9 cellular contexts compared by ENCODE assay signal in the genomic region with DNA sequence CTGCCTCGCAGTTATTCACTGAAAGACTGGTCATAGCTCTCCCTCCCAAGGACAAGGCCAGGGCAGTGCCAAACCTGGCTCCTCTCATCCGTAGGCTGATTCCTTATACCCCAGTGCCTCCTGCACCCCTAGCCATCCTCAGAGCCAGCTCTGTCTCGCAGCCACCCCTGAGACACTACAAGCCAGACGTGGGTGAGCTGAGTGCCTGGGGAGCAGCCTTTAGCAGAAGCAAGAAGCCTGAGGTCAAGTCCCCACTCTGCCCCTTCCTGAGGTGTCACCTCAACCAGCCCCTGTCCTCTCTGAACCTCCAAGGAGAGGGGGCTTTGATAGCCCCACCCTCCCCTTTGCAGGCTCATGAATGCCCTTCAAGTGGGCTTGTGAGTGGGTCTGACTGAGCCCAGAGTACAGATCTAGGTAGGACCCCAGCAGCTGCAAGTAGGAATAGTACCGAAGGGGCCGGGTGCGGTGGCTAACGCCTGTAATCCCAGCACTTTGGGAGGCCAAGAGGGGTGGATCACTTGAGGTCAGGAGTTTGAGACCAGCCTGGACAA. TPM values are rescaled to one million over a fixed set of nuclear protein-coding genes. Genes with fewer than 3 reads are reported as not detected.
DNase-seq lines count a peak whose midpoint lies in the region; ATAC-seq and TF ChIP-seq lines count a peak whose summit lies in the region.
"Had no signal": no experiment of that assay in that cellular context is flagged by ENCODE, and none has a peak within 500 bp of the region (broad histone marks: within the 10 kb centered on the region; RNA-seq: fewer than 3 reads in every experiment).

No MANE protein-coding gene starts in this region.

- H3K9ac ChIP-seq in OCI-LY3 (ENCODE audit: low read length) = peak overlapping the region; percentile 88; the same call in 1 of the 2 replicates

- DNase-seq in CD8-positive, alpha-beta memory T cell = no peak
- no peak for DNase-seq in endothelial cell (ENCODE audit: low spot score)
- no peak for DNase-seq in ovary
- no peak for DNase-seq in stimulated activated CD4-positive, alpha-beta T cell treated with anti-CD3 and anti-CD28 coated beads, Interleukin-15, amount 100 ng/mL, for 24 hours
- no peak for DNase-seq in NCI-H2081 treated with DMSO at 0.1 percent for 48 hours (lab: John Stamatoyannopoulos, UW)

- H3K27ac ChIP-seq in CD8-positive, alpha-beta memory T cell (ENCODE audit: low read depth, low read length) = no peak overlapping the region
- no peak overlapping the region for H3K27ac ChIP-seq in OCI-LY3 (ENCODE audit: low read length)
- H3K27ac ChIP-seq in ovary = no peak overlapping the region

- POLR2A ChIA-PET in CD8-positive, alpha-beta memory T cell (lab: Charles Lee) = interaction anchor here (0.8 to 2.2 kb wide), 8 partner anchors 15 to 120 kb away, joined by 3 to 22 read pairs (median 8); partner anchors contain the start of genes AKAP8 and AKAP8L

- H4K20me1 ChIP-seq in OCI-LY3 (ENCODE audit: insufficient read depth, low read length) = peaks cover 11% of the 10 kb centered on the region; the same call in 1 of the 2 replicates

- peaks cover 0 to 22% (median 0%) of the 10 kb centered on the region in 3 donors for H3K36me3 Mint-ChIP-seq in CD8-positive, alpha-beta memory T cell
- H3K36me3 Mint-ChIP-seq in endothelial cell (ENCODE audit: low read depth, unreplicated experiment) = peaks cover 21% of the 10 kb centered on the region

- no peak for TF ChIP-seq CTCF in OCI-LY3 (IDR thresholded peaks at IDR 0.05; ENCODE audit: low read depth, low read length)
- TF ChIP-seq CTCF in endothelial cell (IDR thresholded peaks at IDR 0.05; ENCODE audit: unreplicated experiment) = no peak
- no peak for TF ChIP-seq CTCF in ovary (IDR thresholded peaks at IDR 0.05)

- peaks cover 24% of the 10 kb centered on the region for H3K4me1 ChIP-seq in CD8-positive, alpha-beta memory T cell (ENCODE audit: insufficient read depth, low read length)
- H3K4me1 ChIP-seq in OCI-LY3 (ENCODE audit: low read length) = peaks cover 16% of the 10 kb centered on the region
- H3K4me1 ChIP-seq in ovary (ENCODE audit: insufficient read depth) = peaks cover 13% of the 10 kb centered on the region

- H3K27me3 ChIP-seq in CD8-positive, alpha-beta memory T cell (ENCODE audit: insufficient read depth, low read length, poor library complexity, severe bottlenecking) = no peaks in the 10 kb centered on the region
- H3K27me3 ChIP-seq in OCI-LY3 (ENCODE audit: low read depth, low read length) = no peaks in the 10 kb centered on the region
- H3K27me3 ChIP-seq in ovary = no peaks in the 10 kb centered on the region

- 59 to 64% (median 59%) methylated on average over 8 of the region's 8 CpGs for WGBS in ovary, 3 donors

- no peaks in the 10 kb centered on the region for H3K27me3 Mint-ChIP-seq in CD8-positive, alpha-beta memory T cell
- peaks cover 25% of the 10 kb centered on the region for H3K27me3 Mint-ChIP-seq in endothelial cell (ENCODE audit: unreplicated experiment)

- peaks cover 41% of the 10 kb centered on the region for H3K79me2 ChIP-seq in OCI-LY3 (ENCODE audit: low read length)

- H3K27ac Mint-ChIP-seq in CD8-positive, alpha-beta memory T cell = peak overlapping the region; percentile 83 to 99 (median 95)
- peak overlapping the region; percentile 96 for H3K27ac Mint-ChIP-seq in endothelial cell (ENCODE audit: unreplicated experiment)

- intact Hi-C loops in ovary (cut with DNase I) = loop anchor here in 1 of 4 donors (10.0 kb wide), 1 partner anchor 59 kb away; the partner anchor contains the start of gene AKAP8

- no peaks in the 10 kb centered on the region for H3K9me3 Mint-ChIP-seq in CD8-positive, alpha-beta memory T cell
- H3K9me3 Mint-ChIP-seq in endothelial cell (ENCODE audit: unreplicated experiment) = no peaks in the 10 kb centered on the region

- peak overlapping the region; percentile 94; the same call in 1 of the 2 replicates for H2AFZ ChIP-seq in OCI-LY3 (ENCODE audit: low read depth, low read length)

- no peak for TF ChIP-seq EP300 in ovary (IDR thresholded peaks at IDR 0.05)

- ATAC-seq in GM19397 (IDR thresholded peaks at IDR 0.05; ENCODE audit: unreplicated experiment) (no peak), GM18517 (IDR thresholded peaks at IDR 0.05; ENCODE audit: unreplicated experiment) (no peak)

- peak overlapping the region; percentile 86 for H3K4me3 ChIP-seq in CD8-positive, alpha-beta memory T cell (ENCODE audit: low read length)
- H3K4me3 ChIP-seq in OCI-LY3 (ENCODE audit: low read length) (peak overlapping the region; percentile 83), ovary (peak overlapping the region; percentile 52)

- peaks cover 27 to 30% (median 29%) of the 10 kb centered on the region in 3 donors for H3K4me1 Mint-ChIP-seq in CD8-positive, alpha-beta memory T cell
- peaks cover 26% of the 10 kb centered on the region for H3K4me1 Mint-ChIP-seq in endothelial cell (ENCODE audit: unreplicated experiment)

- no peaks in the 10 kb centered on the region for H3K9me3 ChIP-seq in CD8-positive, alpha-beta memory T cell (ENCODE audit: low read length)
- H3K9me3 ChIP-seq in OCI-LY3 (ENCODE audit: insufficient read depth, low read length) = no peaks in the 10 kb centered on the region
- no peaks in the 10 kb centered on the region for H3K9me3 ChIP-seq in ovary

- CTCF ChIA-PET in CD8-positive, alpha-beta memory T cell (lab: Charles Lee) = interaction anchor here (1.0 to 3.8 kb wide), 6 partner anchors 10 to 123 kb away, joined by 3 to 24 read pairs (median 4); partner anchors contain the start of gene AKAP8L

- peak overlapping the region; percentile 84 for H3K4me2 ChIP-seq in OCI-LY3 (ENCODE audit: low read length)

- TF ChIP-seq POLR2A in ovary (IDR thresholded peaks at IDR 0.05) = no peak

- peak overlapping the region; percentile 88 to 99 (median 95) for H3K4me3 Mint-ChIP-seq in CD8-positive, alpha-beta memory T cell
- H3K4me3 Mint-ChIP-seq in endothelial cell (ENCODE audit: unreplicated experiment) = peak overlapping the region; percentile 99

- H3K36me3 ChIP-seq in CD8-positive, alpha-beta memory T cell (ENCODE audit: insufficient read depth, low read length) = no peaks in the 10 kb centered on the region
- peaks cover 7% of the 10 kb centered on the region for H3K36me3 ChIP-seq in OCI-LY3 (replicated peaks; ENCODE audit: low read depth, low read length)
- H3K36me3 ChIP-seq in ovary = no peaks in the 10 kb centered on the region

RNA-seq across cellular contexts. Expression of gene AKAP8L, which starts 14.8 kb away (rescaled TPM):
- total RNA-seq in CD8-positive, alpha-beta memory T cell = 10 to 100 TPM; 74.5 to 74.9 TPM
- 69.8 TPM for polyA plus RNA-seq in CD8-positive, alpha-beta memory T cell
- total RNA-seq in endothelial cell (ENCODE audit: unreplicated experiment) = 160 TPM
- total RNA-seq in ovary = 100 to 1,000 TPM in 3 of 7 donors, 10 to 100 TPM in 4; 85.9 to 121 (median 93.2) TPM
- 10 to 100 TPM; 70.3 to 78.5 TPM for polyA plus RNA-seq in ovary

RNA-seq across cellular contexts. Expression of gene WIZ, which starts 16.2 kb away (rescaled TPM):
- 10 to 100 TPM; 28.9 to 31.2 TPM for total RNA-seq in CD8-positive, alpha-beta memory T cell
- polyA plus RNA-seq in CD8-positive, alpha-beta memory T cell = 1.8 TPM
- total RNA-seq in endothelial cell (ENCODE audit: unreplicated experiment) (79.0 TPM), ovary (10 to 100 TPM; 21.0 to 46.5 (median 41.7) TPM)
- 10 to 100 TPM in 1 of 2 donors, 1 to 10 TPM in 1; 4.8 to 24.7 TPM for polyA plus RNA-seq in ovary

RNA-seq across cellular contexts. Expression of gene RASAL3, which starts 30.8 kb away (rescaled TPM):
- 100 to 1,000 TPM; 120 to 125 TPM for total RNA-seq in CD8-positive, alpha-beta memory T cell
- 144 TPM for polyA plus RNA-seq in CD8-positive, alpha-beta memory T cell
- total RNA-seq in endothelial cell (ENCODE audit: unreplicated experiment) (1.5 TPM), ovary (1 to 10 TPM in 5 of 7 donors, under 1 TPM in 2; 0.61 to 2.6 (median 1.4) TPM)
- 1 to 10 TPM in 1 of 2 donors, under 1 TPM in 1; 0.63 to 1.5 TPM for polyA plus RNA-seq in ovary

RNA-seq across cellular contexts. Expression of gene PGLYRP2, which starts 45.7 kb away (rescaled TPM):
- total RNA-seq in CD8-positive, alpha-beta memory T cell = under 1 TPM in 1 of 2 experiments, not detected in 1; 0.13 TPM
- 0.49 TPM for polyA plus RNA-seq in CD8-positive, alpha-beta memory T cell
- total RNA-seq in endothelial cell (ENCODE audit: unreplicated experiment) (not detected), ovary (under 1 TPM in 1 of 7 donors, not detected in 6; 0.28 TPM)
- not detected for polyA plus RNA-seq in ovary
- total RNA-seq: dermis microvascular lymphatic vessel endothelial cell had no signal

RNA-seq across cellular contexts. Expression of gene AKAP8, which starts 54.0 kb away (rescaled TPM):
- total RNA-seq in CD8-positive, alpha-beta memory T cell = 10 to 100 TPM; 48.6 to 59.8 TPM
- 22.3 TPM for polyA plus RNA-seq in CD8-positive, alpha-beta memory T cell
- 36.5 TPM for total RNA-seq in endothelial cell (ENCODE audit: unreplicated experiment)
- total RNA-seq in ovary = 10 to 100 TPM; 19.1 to 53.3 (median 46.4) TPM
- 10 to 100 TPM; 13.6 to 21.6 TPM for polyA plus RNA-seq in ovary

Comparison
In these comparisons a context has a peak if more than half of its experiments do, and no peak if none do; other contexts are left out.
1. RNA of gene RASAL3, which starts 30.8 kb away (total RNA-seq): 120 to 125 TPM in CD8-positive, alpha-beta memory T cell; 1.5 TPM in endothelial cell (single experiment) and 0.61 to 2.6 TPM in ovary; every median in the first group is over 10 times any median in the second.
2. Peak in every context shown above with its lines, with median percentiles within 50 percentile points of each other: H3K4me3 ChIP-seq.